23 cellular contexts compared by ENCODE assay signal in the genomic region with DNA sequence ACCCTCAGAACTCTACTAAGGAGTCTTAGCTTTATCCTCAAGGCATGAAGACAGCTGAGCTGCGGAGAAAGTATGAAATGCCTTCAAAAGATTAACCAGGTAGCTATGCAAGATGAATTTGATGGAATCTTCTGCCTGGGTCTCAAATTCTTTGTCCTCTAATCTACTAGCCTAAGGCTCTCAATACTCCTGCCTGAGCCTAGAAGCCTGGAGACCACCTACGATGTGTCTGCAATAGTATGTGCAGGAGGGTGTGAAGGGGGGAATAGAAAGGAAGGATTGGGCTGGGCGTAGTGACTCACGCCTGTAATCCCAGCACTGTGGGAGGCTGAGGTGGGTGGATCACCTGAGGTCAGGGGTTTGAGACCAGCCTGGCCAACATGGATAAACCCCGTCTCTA.
"Had no signal": no experiment of that assay in that cellular context is flagged by ENCODE, and none has a peak within 500 bp of the region (broad histone marks: within the 10 kb centered on the region; RNA-seq: fewer than 3 reads in every experiment).

No MANE protein-coding gene starts in this region.

- H3K4me1 ChIP-seq: heart right ventricle, lower lobe of right lung, pancreas, psoas muscle, right atrium auricular region, right lobe of liver, tibial nerve, upper lobe of left lung, vagina had no signal

- H3K27ac ChIP-seq: heart right ventricle, hepatocyte, lower lobe of right lung, pancreas, psoas muscle, right atrium auricular region, right lobe of liver, tibial nerve, upper lobe of left lung, vagina had no signal

- DNase-seq: heart right ventricle; islet precursor cell; left cardiac atrium; lower lobe of right lung; naive thymus-derived CD8-positive, alpha-beta T cell; nucleus accumbens; pancreas; posterior cingulate gyrus; psoas muscle; right lobe of liver; stimulated activated CD4-positive, alpha-beta T cell treated with anti-CD3 and anti-CD28 coated beads, Interleukin-1b, Interleukin-23, amount 100 ng/mL, for 48 hours; stimulated activated CD4-positive, alpha-beta T cell treated with anti-CD3 and anti-CD28 coated beads, Interleukin-2, amount 100 ng/mL, for 48 hours; stimulated activated CD4-positive, alpha-beta T cell treated with anti-CD3 and anti-CD28 coated beads, Interleukin-4, amount 100 ng/mL, for 4 hours; stimulated activated CD8-positive, alpha-beta memory T cell treated with anti-CD3 and anti-CD28 coated beads, Interleukin-4, amount 100 ng/mL, for 48 hours; stimulated activated naive CD4-positive, alpha-beta T cell treated with Interleukin-2 at 50 U/mL for 16 hours; stimulated activated naive CD8-positive, alpha-beta T cell treated with anti-CD3 and anti-CD28 coated beads, Interleukin-15, amount 100 ng/mL, for 72 hours; substantia nigra; upper lobe of left lung had no signal

- FAIRE-seq: pancreas had no signal

- H3K4me3 ChIP-seq: heart right ventricle, hepatocyte, lower lobe of right lung, pancreas, psoas muscle, right atrium auricular region, right lobe of liver, smooth muscle cell, tibial nerve, upper lobe of left lung, vagina had no signal

- H3K36me3 ChIP-seq: heart right ventricle, lower lobe of right lung, pancreas, right atrium auricular region, right lobe of liver, tibial nerve, upper lobe of left lung, vagina had no signal

- H2AFZ ChIP-seq: hepatocyte had no signal

- H3K4me2 ChIP-seq: hepatocyte, smooth muscle cell had no signal

- H3K79me2 ChIP-seq: hepatocyte had no signal

- H3K27me3 ChIP-seq: hepatocyte, pancreas, right atrium auricular region, right lobe of liver, upper lobe of left lung, vagina had no signal

- H3K9me3 ChIP-seq: heart right ventricle, lower lobe of right lung, pancreas, psoas muscle, right atrium auricular region, right lobe of liver, tibial nerve, upper lobe of left lung, vagina had no signal
